Comparison of ENCODE assay signal across 14 cellular contexts in the genomic region with DNA sequence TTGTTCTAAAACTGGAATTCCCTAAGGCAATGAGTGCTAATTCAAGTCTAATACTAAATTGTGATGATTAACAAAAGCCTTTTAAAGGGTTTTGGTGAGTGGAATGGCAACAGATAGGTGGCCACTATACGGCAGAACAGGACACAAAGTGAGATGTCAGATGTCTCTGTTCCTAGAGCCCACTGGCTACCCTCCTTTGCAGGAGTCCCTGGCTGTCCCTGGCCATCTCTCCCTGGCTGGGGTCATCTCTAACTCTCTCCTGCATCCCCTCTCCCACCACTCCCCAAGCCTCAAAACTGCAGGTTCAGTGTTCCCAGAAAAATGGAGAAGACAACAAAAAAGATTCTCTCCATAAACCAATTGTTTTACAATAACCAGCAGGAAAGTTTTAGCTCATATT.
A peak's percentile ranks its signal among the peaks of the same experiment; 100 is the strongest.
DNase-seq lines count a peak whose midpoint lies in the region; ATAC-seq and TF ChIP-seq lines count a peak whose summit lies in the region.
"Had no signal": no experiment of that assay in that cellular context is flagged by ENCODE, and none has a peak within 500 bp of the region (broad histone marks: within the 10 kb centered on the region; RNA-seq: fewer than 3 reads in every experiment).

No MANE protein-coding gene starts in this region.

- ATAC-seq in GM23338 = peak; percentile 76

- no peaks in the 10 kb centered on the region for H3F3A ChIP-seq in GM23338 (replicated peaks; ENCODE audit: low read depth)
- no peaks in the 10 kb centered on the region for H3F3A ChIP-seq in neural progenitor cell (ENCODE audit: low read depth)

- DNase-seq in GM23338 (ENCODE audit: low spot score) (peak; percentile 8), neural progenitor cell (ENCODE audit: low spot score) (no peak), caudate nucleus (lab: John Stamatoyannopoulos, UW) (no peak), mesothelial cell of epicardium (ENCODE audit: low spot score in 2 of 2, unreplicated experiment in 2 of 2) (no peak), tibial nerve (ENCODE audit: low spot score in 2 of 2) (no peak)
- DNase-seq: 8988T; CD4-positive, CD25-positive, alpha-beta regulatory T cell; DMS53; GF-D8; HCEC 1CT; HFFc6 had no signal

- no peaks in the 10 kb centered on the region for H3K36me3 Mint-ChIP-seq in GM23338 (ENCODE audit: low read depth)
- no peaks in the 10 kb centered on the region for H3K36me3 Mint-ChIP-seq in neural progenitor cell
- no peaks in the 10 kb centered on the region for H3K36me3 Mint-ChIP-seq in mesothelial cell of epicardium
- H3K36me3 Mint-ChIP-seq: CD4-positive, CD25-positive, alpha-beta regulatory T cell had no signal

- no peak overlapping the region for H3K4me3 Mint-ChIP-seq in GM23338
- no peak overlapping the region for H3K4me3 Mint-ChIP-seq in neural progenitor cell
- H3K4me3 Mint-ChIP-seq in mesothelial cell of epicardium = no peak overlapping the region
- H3K4me3 Mint-ChIP-seq: CD4-positive, CD25-positive, alpha-beta regulatory T cell; HFFc6 had no signal

- H4K20me1 ChIP-seq in GM23338 (replicated peaks; ENCODE audit: insufficient read depth) (no peaks in the 10 kb centered on the region), neural progenitor cell (ENCODE audit: low read depth) (no peaks in the 10 kb centered on the region)
- H4K20me1 ChIP-seq: BLaER1 treated with 17β-estradiol and CSF1 and Interleukin-3, amounts not matched to agents 10 nM and 100 nM had no signal

- H3K9me2 ChIP-seq in GM23338 (ENCODE audit: insufficient read depth) = no peaks in the 10 kb centered on the region; the same call in 1 of the 2 replicates

- peak overlapping the region; percentile 53 for H3K4me2 ChIP-seq in GM23338
- H3K4me2 ChIP-seq in neural progenitor cell = no peak overlapping the region
- H3K4me2 ChIP-seq: BLaER1 treated with 17β-estradiol and CSF1 and Interleukin-3, amounts not matched to agents 10 nM and 100 nM had no signal

- TF ChIP-seq POLR2A in tibial nerve (IDR thresholded peaks at IDR 0.05) = no peak

- 45 to 50% methylated on average over 1 of the region's 1 CpG for WGBS in tibial nerve, 2 donors

- H3K9me3 ChIP-seq in HUES48 (ENCODE audit: control insufficient read depth, insufficient read depth, low read length) (no peaks in the 10 kb centered on the region; the same call in 1 of the 2 replicates), iPS-15b (ENCODE audit: control insufficient read depth, insufficient read depth, low read length) (no peaks in the 10 kb centered on the region), neural progenitor cell (ENCODE audit: low read depth) (no peaks in the 10 kb centered on the region), tibial nerve (no peaks in the 10 kb centered on the region)

- H3K4me1 Mint-ChIP-seq in GM23338 (peaks cover 30% of the 10 kb centered on the region), neural progenitor cell (peaks cover 14% of the 10 kb centered on the region), mesothelial cell of epicardium (peaks cover 13% of the 10 kb centered on the region)
- H3K4me1 Mint-ChIP-seq: CD4-positive, CD25-positive, alpha-beta regulatory T cell had no signal

- peaks cover 28% of the 10 kb centered on the region for H3K4me1 ChIP-seq in GM23338 (ENCODE audit: insufficient read depth)
- H3K4me1 ChIP-seq in HUES48 (ENCODE audit: control insufficient read depth, insufficient read depth, low read length) = peaks cover 36% of the 10 kb centered on the region
- peaks cover 21% of the 10 kb centered on the region for H3K4me1 ChIP-seq in iPS-15b (ENCODE audit: control insufficient read depth, insufficient read depth, low read length)
- peaks cover 7% of the 10 kb centered on the region for H3K4me1 ChIP-seq in neural progenitor cell
- H3K4me1 ChIP-seq in tibial nerve = no peaks in the 10 kb centered on the region

- H3K27me3 ChIP-seq in GM23338 (ENCODE audit: insufficient read depth) (no peaks in the 10 kb centered on the region), HUES48 (ENCODE audit: control insufficient read depth, insufficient read depth, low read length) (no peaks in the 10 kb centered on the region), iPS-15b (ENCODE audit: control insufficient read depth, insufficient read depth, low read length) (no peaks in the 10 kb centered on the region), neural progenitor cell (no peaks in the 10 kb centered on the region), tibial nerve (no peaks in the 10 kb centered on the region)
- H3K27me3 ChIP-seq: BLaER1 treated with 17β-estradiol and CSF1 and Interleukin-3, amounts not matched to agents 10 nM and 100 nM had no signal

- H3K36me3 ChIP-seq in GM23338 (ENCODE audit: insufficient read depth) (no peaks in the 10 kb centered on the region), HUES48 (ENCODE audit: control insufficient read depth, insufficient read depth, low read length) (no peaks in the 10 kb centered on the region), iPS-15b (ENCODE audit: control insufficient read depth, insufficient read depth, low read length) (no peaks in the 10 kb centered on the region), neural progenitor cell (no peaks in the 10 kb centered on the region), tibial nerve (no peaks in the 10 kb centered on the region)
- H3K36me3 ChIP-seq: BLaER1 treated with 17β-estradiol and CSF1 and Interleukin-3, amounts not matched to agents 10 nM and 100 nM had no signal

- H3K27me3 Mint-ChIP-seq in GM23338 (ENCODE audit: insufficient read depth, low read depth, poor library complexity) = no peaks in the 10 kb centered on the region
- peaks cover 2% of the 10 kb centered on the region for H3K27me3 Mint-ChIP-seq in neural progenitor cell (ENCODE audit: insufficient read depth, low read depth)
- H3K27me3 Mint-ChIP-seq in mesothelial cell of epicardium (ENCODE audit: low read depth) = no peaks in the 10 kb centered on the region

- no peak for TF ChIP-seq EP300 in tibial nerve (IDR thresholded peaks at IDR 0.05)

- TF ChIP-seq CTCF in GM23338 (conservative IDR thresholded peaks at IDR 0.05; ENCODE audit: low read depth in 2 of 2) (no peak), neural progenitor cell (IDR thresholded peaks at IDR 0.05) (no peak), mesothelial cell of epicardium (IDR thresholded peaks at IDR 0.05; ENCODE audit: unreplicated experiment) (no peak), tibial nerve (IDR thresholded peaks at IDR 0.05) (no peak)

- H3K27ac Mint-ChIP-seq in GM23338 = peak overlapping the region; percentile 82; the same call in 1 of the 2 replicates
- no peak overlapping the region for H3K27ac Mint-ChIP-seq in neural progenitor cell
- H3K27ac Mint-ChIP-seq in mesothelial cell of epicardium = no peak overlapping the region
- H3K27ac Mint-ChIP-seq: CD4-positive, CD25-positive, alpha-beta regulatory T cell; HFFc6 had no signal

- H3K27ac ChIP-seq in GM23338 (ENCODE audit: low read depth) (no peak overlapping the region), HUES48 (ENCODE audit: low read depth, low read length) (peak overlapping the region; percentile 83), neural progenitor cell (no peak overlapping the region), caudate nucleus (ENCODE audit: low read depth, low read length) (no peak overlapping the region), tibial nerve (no peak overlapping the region)
- H3K27ac ChIP-seq: BLaER1 treated with 17β-estradiol and CSF1 and Interleukin-3, amounts not matched to agents 10 nM and 100 nM had no signal

- H3K9ac ChIP-seq in HUES48 (ENCODE audit: low read depth, low read length) (no peak overlapping the region; the same call in 1 of the 2 replicates), iPS-15b (ENCODE audit: low read depth, low read length) (peak overlapping the region; percentile 27), neural progenitor cell (no peak overlapping the region)
- H3K9ac ChIP-seq: BLaER1 treated with 17β-estradiol and CSF1 and Interleukin-3, amounts not matched to agents 10 nM and 100 nM had no signal

- no peaks in the 10 kb centered on the region for H3K9me3 Mint-ChIP-seq in GM23338
- H3K9me3 Mint-ChIP-seq in neural progenitor cell = no peaks in the 10 kb centered on the region
- H3K9me3 Mint-ChIP-seq in mesothelial cell of epicardium = peaks cover 3% of the 10 kb centered on the region
- H3K9me3 Mint-ChIP-seq: HFFc6 had no signal

- H3K4me3 ChIP-seq in GM23338 (peak overlapping the region; percentile 14; the same call in 1 of the 2 replicates), HUES48 (ENCODE audit: low read depth, low read length) (0 out of 2 replicates have a peak overlapping the region, but pooled peaks have one; percentile 10), iPS-15b (ENCODE audit: low read depth, low read length) (no peak overlapping the region), neural progenitor cell (no peak overlapping the region), tibial nerve (no peak overlapping the region)
- H3K4me3 ChIP-seq: BLaER1 treated with 17β-estradiol and CSF1 and Interleukin-3, amounts not matched to agents 10 nM and 100 nM had no signal

- H2AFZ ChIP-seq in GM23338 (no peak overlapping the region), neural progenitor cell (replicated peaks) (peak overlapping the region; percentile 66)

- H3K79me2 ChIP-seq in GM23338 (replicated peaks; ENCODE audit: insufficient read depth) (no peaks in the 10 kb centered on the region), neural progenitor cell (ENCODE audit: low read depth) (no peaks in the 10 kb centered on the region)

TF ChIP-seq in GM23338, 12 proteins besides CTCF, POLR2A, EP300 and RAD21 (continues in another document):
- TF ChIP-seq EZH2 (IDR thresholded peaks at IDR 0.05; ENCODE audit: low read depth, unreplicated experiment) = no peak

Comparison
In these comparisons a context has a peak if more than half of its experiments do, and no peak if none do; other contexts are left out.
1. H3K4me3 ChIP-seq: peak in GM23338 (single experiment) and HUES48 (single experiment); none in iPS-15b (single experiment), neural progenitor cell (single experiment) and tibial nerve (0 of 4).